10 cellular contexts compared by ENCODE assay signal in the genomic region with DNA sequence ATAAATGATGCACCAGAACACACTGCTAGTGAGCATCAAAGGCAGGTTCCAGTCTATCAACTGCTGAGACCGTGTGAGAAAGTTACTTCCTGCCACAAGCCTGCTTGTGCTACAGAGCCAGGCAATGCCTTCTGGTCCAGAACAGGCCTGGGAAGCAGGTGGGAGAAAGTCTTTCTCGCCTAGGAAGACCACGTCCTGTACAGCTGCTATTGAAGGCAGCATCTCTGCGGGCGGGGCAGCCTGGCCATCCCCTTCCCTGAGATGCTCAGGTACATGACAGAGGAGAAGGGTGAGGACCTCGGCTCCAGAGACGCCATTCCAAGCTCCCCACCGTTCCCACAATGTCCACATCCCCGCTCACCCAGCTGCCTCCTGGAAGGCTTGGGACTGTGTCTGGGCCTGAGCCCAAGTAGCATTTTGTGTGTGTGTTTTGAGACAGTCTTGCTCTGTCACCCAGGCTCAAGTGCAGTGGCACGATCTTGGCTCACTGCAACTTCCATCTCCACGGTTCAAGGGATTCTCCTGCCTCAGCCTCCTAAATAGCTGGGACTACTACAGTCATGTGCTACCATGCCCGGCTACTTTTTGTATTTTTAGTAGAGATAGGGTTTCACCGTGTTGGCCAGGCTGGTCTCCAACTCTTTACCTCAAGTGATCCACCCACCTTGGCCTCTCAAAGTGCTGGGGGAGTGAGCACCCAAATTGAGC. TPM values are rescaled to one million over a fixed set of nuclear protein-coding genes. Genes with fewer than 3 reads are reported as not detected.
DNase-seq lines count a peak whose midpoint lies in the region; ATAC-seq and TF ChIP-seq lines count a peak whose summit lies in the region.
"Had no signal": no experiment of that assay in that cellular context is flagged by ENCODE, and none has a peak within 500 bp of the region (broad histone marks: within the 10 kb centered on the region; RNA-seq: fewer than 3 reads in every experiment).

No MANE protein-coding gene starts in this region.

- peak overlapping the region; percentile 63 for H3K4me3 Mint-ChIP-seq in activated T-cell treated with anti-CD3 and anti-CD28 coated beads, Interleukin-2, amount 50 U/mL, for 4 hours
- no peak overlapping the region for H3K4me3 Mint-ChIP-seq in mesothelial cell of epicardium

- no peak for DNase-seq in activated T-cell treated with anti-CD3 and anti-CD28 coated beads, Interleukin-2, amount 50 U/mL, for 4 hours
- DNase-seq in activated T-cell treated with anti-CD3 and anti-CD28 coated beads, Interleukin-2, amount 50 U/mL, for 1 hour = no peak
- no peak for DNase-seq in adrenal gland
- DNase-seq in mesothelial cell of epicardium (ENCODE audit: low spot score in 2 of 2, unreplicated experiment in 2 of 2) = no peak
- DNase-seq in tibial nerve (ENCODE audit: low spot score in 2 of 2) = no peak
- no peak for DNase-seq in ureter (ENCODE audit: low spot score)
- no peak for DNase-seq in putamen (ENCODE audit: low spot score)
- DNase-seq in NCI-H2227 treated with DMSO at 0.1 percent for 48 hours (lab: John Stamatoyannopoulos, UW) = no peak
- DNase-seq: occipital lobe had no signal

- TF ChIP-seq POLR2A in adrenal gland (IDR thresholded peaks at IDR 0.05) (no peak), tibial nerve (IDR thresholded peaks at IDR 0.05) (no peak)

- TF ChIP-seq CTCF in adrenal gland (IDR thresholded peaks at IDR 0.05) = no peak
- TF ChIP-seq CTCF in mesothelial cell of epicardium (IDR thresholded peaks at IDR 0.05; ENCODE audit: unreplicated experiment) = no peak
- no peak for TF ChIP-seq CTCF in tibial nerve (IDR thresholded peaks at IDR 0.05)

- H3K27me3 Mint-ChIP-seq in activated T-cell treated with anti-CD3 and anti-CD28 coated beads, Interleukin-2, amount 50 U/mL, for 4 hours (ENCODE audit: low read depth) = no peaks in the 10 kb centered on the region
- H3K27me3 Mint-ChIP-seq in mesothelial cell of epicardium (ENCODE audit: low read depth) = no peaks in the 10 kb centered on the region

- H3K27ac ChIP-seq in adrenal gland (peak overlapping the region in 3 of 5 donors; percentile 18 to 97 (median 97)), tibial nerve (peak overlapping the region; percentile 16 to 100 (median 100))

- no peak for ATAC-seq in activated T-cell treated with anti-CD3 and anti-CD28 coated beads, Interleukin-2, amount 50 U/mL, for 4 hours

- H3K36me3 ChIP-seq in adrenal gland (replicated peaks in 1 of 2) = no peaks in the 10 kb centered on the region
- H3K36me3 ChIP-seq in tibial nerve = peaks cover 0 to 19% (median 0%) of the 10 kb centered on the region in 3 donors

- intact Hi-C loops in adrenal gland (cut with DNase I) = no loop called here

- peaks cover 15 to 24% of the 10 kb centered on the region in 2 donors for H3K4me1 ChIP-seq in adrenal gland (replicated peaks in 1 of 2)
- H3K4me1 ChIP-seq in tibial nerve = peaks cover 0 to 37% (median 16%) of the 10 kb centered on the region in 4 donors

- H3K27me3 ChIP-seq in adrenal gland = no peaks in the 10 kb centered on the region
- no peaks in the 10 kb centered on the region for H3K27me3 ChIP-seq in tibial nerve

- H3K27ac Mint-ChIP-seq in mesothelial cell of epicardium = peak overlapping the region; percentile 53

- no peak for TF ChIP-seq EP300 in tibial nerve (IDR thresholded peaks at IDR 0.05)

- WGBS in adrenal gland, 4 donors = 65 to 78% (median 73%) methylated on average over 6 to 13 of the region's 13 CpGs
- WGBS in tibial nerve, 2 donors = 46 to 63% methylated on average over 9 to 13 of the region's 13 CpGs

- H3K4me3 ChIP-seq in adrenal gland (no peak overlapping the region), tibial nerve (no peak overlapping the region)

- H3K9me3 ChIP-seq in adrenal gland (replicated peaks in 1 of 3) (peaks cover 0 to 7% (median 0%) of the 10 kb centered on the region in 3 donors), tibial nerve (peaks cover 0 to 11% (median 0%) of the 10 kb centered on the region in 4 donors)

- peaks cover 56% of the 10 kb centered on the region for H3K4me1 Mint-ChIP-seq in activated T-cell treated with anti-CD3 and anti-CD28 coated beads, Interleukin-2, amount 50 U/mL, for 4 hours (ENCODE audit: low read depth)
- H3K4me1 Mint-ChIP-seq in mesothelial cell of epicardium = peaks cover 10% of the 10 kb centered on the region

- peaks cover 4% of the 10 kb centered on the region for H3K36me3 Mint-ChIP-seq in activated T-cell treated with anti-CD3 and anti-CD28 coated beads, Interleukin-2, amount 50 U/mL, for 4 hours (ENCODE audit: insufficient read depth)
- H3K36me3 Mint-ChIP-seq in mesothelial cell of epicardium = peaks cover 7% of the 10 kb centered on the region

- no peaks in the 10 kb centered on the region for H3K9me3 Mint-ChIP-seq in activated T-cell treated with anti-CD3 and anti-CD28 coated beads, Interleukin-2, amount 50 U/mL, for 4 hours
- no peaks in the 10 kb centered on the region for H3K9me3 Mint-ChIP-seq in mesothelial cell of epicardium

RNA-seq across cellular contexts. Expression of gene RFX1, which starts 3.4 kb away (rescaled TPM):
- total RNA-seq in activated T-cell treated with anti-CD3 and anti-CD28 coated beads, Interleukin-2, amount 50 U/mL, for 4 hours = 10 to 100 TPM; 11.3 to 13.8 (median 12.3) TPM
- total RNA-seq in adrenal gland (10 to 100 TPM in 3 of 8 donors, 1 to 10 TPM in 5; 5.6 to 21.4 (median 8.3) TPM), mesothelial cell of epicardium (20.6 to 21.6 TPM (median 21.2 TPM) in 3 replicates), tibial nerve (1 to 10 TPM; 3.1 to 8.4 (median 6.0) TPM), ureter (16.4 TPM)
- polyA plus RNA-seq in adrenal gland = 10 to 100 TPM in 1 of 3 donors, 1 to 10 TPM in 2; 1.4 to 15.4 (median 6.8) TPM

RNA-seq across cellular contexts. Expression of gene RLN3, which starts 25.2 kb away (rescaled TPM):
- not detected for total RNA-seq in activated T-cell treated with anti-CD3 and anti-CD28 coated beads, Interleukin-2, amount 50 U/mL, for 4 hours
- total RNA-seq in adrenal gland (not detected), mesothelial cell of epicardium (not detected in 3 replicates), tibial nerve (not detected), ureter (not detected)
- not detected for polyA plus RNA-seq in adrenal gland
- total RNA-seq: occipital lobe had no signal
- polyA plus RNA-seq: BJ had no signal

RNA-seq across cellular contexts. Expression of gene IL27RA, which starts 28.8 kb away (rescaled TPM):
- 100 to 1,000 TPM in 1 of 3 donors, 10 to 100 TPM in 2; 91.2 to 102 (median 94.0) TPM for total RNA-seq in activated T-cell treated with anti-CD3 and anti-CD28 coated beads, Interleukin-2, amount 50 U/mL, for 4 hours
- 1 to 10 TPM; 1.2 to 5.2 (median 4.1) TPM for total RNA-seq in adrenal gland
- polyA plus RNA-seq in adrenal gland = 1 to 10 TPM; 1.6 to 3.6 (median 2.5) TPM
- 6.2 to 6.6 TPM (median 6.5 TPM) in 3 replicates for total RNA-seq in mesothelial cell of epicardium
- total RNA-seq in tibial nerve = 1 to 10 TPM; 2.4 to 3.5 (median 3.0) TPM
- 5.1 TPM for total RNA-seq in ureter

RNA-seq across cellular contexts. Expression of gene DCAF15, which starts 50.4 kb away (rescaled TPM):
- total RNA-seq in activated T-cell treated with anti-CD3 and anti-CD28 coated beads, Interleukin-2, amount 50 U/mL, for 4 hours = 10 to 100 TPM; 65.2 to 75.4 (median 66.2) TPM
- 10 to 100 TPM in 6 of 8 donors, 1 to 10 TPM in 2; 7.6 to 22.8 (median 12.8) TPM for total RNA-seq in adrenal gland
- polyA plus RNA-seq in adrenal gland = 100 to 1,000 TPM in 1 of 3 donors, 10 to 100 TPM in 1, 1 to 10 TPM in 1; 6.7 to 147 (median 54.1) TPM
- 54.4 to 56.6 TPM (median 55.7 TPM) in 3 replicates for total RNA-seq in mesothelial cell of epicardium
- 10 to 100 TPM; 14.3 to 31.5 (median 19.3) TPM for total RNA-seq in tibial nerve
- total RNA-seq in ureter = 30.0 TPM

RNA-seq across cellular contexts. Expression of gene PALM3, which starts 59.2 kb away (rescaled TPM):
- not detected for total RNA-seq in activated T-cell treated with anti-CD3 and anti-CD28 coated beads, Interleukin-2, amount 50 U/mL, for 4 hours
- total RNA-seq in adrenal gland (under 1 TPM in 3 of 8 donors, not detected in 5; 0.63 to 0.76 (median 0.69) TPM), mesothelial cell of epicardium (2.0 to 2.4 TPM (median 2.3 TPM) in 3 replicates), tibial nerve (1 to 10 TPM in 1 of 4 donors, under 1 TPM in 3; 0.30 to 2.7 (median 0.53) TPM), ureter (24.1 TPM)
- polyA plus RNA-seq in adrenal gland = 1 to 10 TPM in 1 of 3 donors, under 1 TPM in 2; 0.18 to 1.9 (median 0.27) TPM

Comparison
In these comparisons a context has a peak if more than half of its experiments do, and no peak if none do; other contexts are left out.
1. RNA of gene IL27RA, which starts 28.8 kb away (total RNA-seq): 91.2 to 102 TPM in activated T-cell treated with anti-CD3 and anti-CD28 coated beads, Interleukin-2, amount 50 U/mL, for 4 hours; 6.2 to 6.6 TPM in mesothelial cell of epicardium, 5.1 TPM in ureter (single experiment), 1.2 to 5.2 TPM in adrenal gland and 2.4 to 3.5 TPM in tibial nerve; every median in the first group is over 10 times any median in the second.